ENCODE assay signal across 8 cellular contexts in the genomic region with DNA sequence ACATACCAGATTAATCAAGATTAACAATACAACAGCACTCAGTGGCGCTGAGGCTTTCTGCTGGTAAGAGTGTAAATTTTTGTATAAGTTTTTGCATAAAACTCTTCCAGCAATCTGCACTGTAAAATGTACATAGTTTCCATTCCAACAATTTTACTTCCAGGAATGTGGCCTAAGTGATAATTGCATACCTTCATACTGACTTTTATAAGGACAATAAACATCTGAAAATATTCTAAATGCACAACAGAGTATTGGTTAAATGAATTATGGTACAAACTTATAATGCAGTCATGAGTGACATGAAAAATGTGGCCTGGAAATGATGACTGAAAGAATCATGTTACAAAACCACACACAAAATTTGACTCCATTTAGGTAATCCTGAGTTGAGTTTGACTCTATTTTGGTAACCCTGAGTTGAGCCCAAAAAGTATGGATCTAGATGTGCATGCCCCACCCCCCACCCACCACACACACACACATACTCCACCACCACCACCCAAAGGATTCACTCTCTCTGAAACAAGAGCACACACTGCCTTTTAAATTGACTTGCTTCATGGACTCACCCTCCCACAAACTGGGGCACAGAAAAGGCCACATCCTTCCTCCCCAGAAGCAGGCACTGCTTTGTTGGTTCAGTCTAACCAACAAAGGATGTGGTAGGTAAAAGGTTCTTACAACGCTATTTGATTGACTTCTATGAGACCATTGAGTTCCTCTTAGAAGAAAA.
A peak's percentile ranks its signal among the peaks of the same experiment; 100 is the strongest.
DNase-seq lines count a peak whose midpoint lies in the region; ATAC-seq and TF ChIP-seq lines count a peak whose summit lies in the region.

No MANE protein-coding gene starts in this region.

- peak overlapping the region; percentile 40 for H3K27ac Mint-ChIP-seq in MCF 10A (ENCODE audit: low read depth, unreplicated experiment)
- H3K27ac Mint-ChIP-seq in activated CD4-positive, alpha-beta T cell treated with anti-CD3 and anti-CD28 coated beads, Interleukin-2, amount 10 ng/mL, durations not matched to agents 7 days and 5 days = peak overlapping the region; percentile 82

- intact Hi-C loops in MCF 10A (cut with micrococcal nuclease) = no loop called here
- intact Hi-C loops in breast epithelium (cut with DNase I; ENCODE audit: low total_unique reads) = loop anchor here (5.0 kb wide), 1 partner anchor 375 kb away; a partner anchor contains a TSS
- intact Hi-C loops in posterior cingulate gyrus (cut with DNase I) = no loop called here
- intact Hi-C loops in testis (cut with DNase I; ENCODE audit: low total_unique reads) = no loop called here

- no peak overlapping the region for H3K4me3 Mint-ChIP-seq in MCF 10A (ENCODE audit: unreplicated experiment)
- H3K4me3 Mint-ChIP-seq in activated CD4-positive, alpha-beta T cell treated with anti-CD3 and anti-CD28 coated beads, Interleukin-2, amount 10 ng/mL, durations not matched to agents 7 days and 5 days = peak overlapping the region; percentile 35

- H3K27me3 Mint-ChIP-seq in MCF 10A (ENCODE audit: insufficient read depth, unreplicated experiment) = no peaks in the 10 kb centered on the region
- H3K27me3 Mint-ChIP-seq in activated CD4-positive, alpha-beta T cell treated with anti-CD3 and anti-CD28 coated beads, Interleukin-2, amount 10 ng/mL, durations not matched to agents 7 days and 5 days = peaks cover 12% of the 10 kb centered on the region

- no peaks in the 10 kb centered on the region for H3K9me3 ChIP-seq in breast epithelium
- no peaks in the 10 kb centered on the region for H3K9me3 ChIP-seq in testis

- TF ChIP-seq CTCF in MCF 10A (IDR thresholded peaks at IDR 0.05; ENCODE audit: unreplicated experiment) (no peak), breast epithelium (IDR thresholded peaks at IDR 0.05) (no peak), testis (IDR thresholded peaks at IDR 0.05) (no peak)

- H3K4me3 ChIP-seq in breast epithelium (no peak overlapping the region), testis (no peak overlapping the region)

- TF ChIP-seq POLR2A in breast epithelium (IDR thresholded peaks at IDR 0.05) = no peak
- no peak for TF ChIP-seq POLR2A in testis (IDR thresholded peaks at IDR 0.05)

- peaks cover 6% of the 10 kb centered on the region for H3K36me3 Mint-ChIP-seq in MCF 10A (ENCODE audit: insufficient read depth, unreplicated experiment)
- peaks cover 39% of the 10 kb centered on the region for H3K36me3 Mint-ChIP-seq in activated CD4-positive, alpha-beta T cell treated with anti-CD3 and anti-CD28 coated beads, Interleukin-2, amount 10 ng/mL, durations not matched to agents 7 days and 5 days (ENCODE audit: low read depth)

- 84 to 89% methylated on average over 2 of the region's 2 CpGs for WGBS in testis, 2 donors

- no peaks in the 10 kb centered on the region for H3K36me3 ChIP-seq in breast epithelium
- no peaks in the 10 kb centered on the region for H3K36me3 ChIP-seq in testis (ENCODE audit: low read depth, missing control alignments)

- DNase-seq in MCF 10A (ENCODE audit: unreplicated experiment) (peak; percentile 42), breast epithelium (ENCODE audit: low spot score in 2 of 2) (no peak), fibroblast of peridontal ligament (ENCODE audit: extremely low read depth) (peak; percentile 97), posterior cingulate gyrus (no peak), testis (no peak)
- peak; percentile 89 for DNase-seq in activated CD4-positive, alpha-beta T cell treated with anti-CD3 and anti-CD28 coated beads, Interleukin-2, amount 10 ng/mL, durations not matched to agents 7 days and 5 days
- peak; percentile 33 to 75 for DNase-seq in stimulated activated CD8-positive, alpha-beta memory T cell treated with anti-CD3 and anti-CD28 coated beads, Interleukin-7, amount 100 ng/mL, for 48 hours (ENCODE audit: extremely low read depth in 1 of 2, low read depth in 1 of 2)

- no peak overlapping the region for H3K27ac ChIP-seq in breast epithelium
- H3K27ac ChIP-seq in testis = no peak overlapping the region

- H3K27me3 ChIP-seq in breast epithelium = no peaks in the 10 kb centered on the region
- H3K27me3 ChIP-seq in testis = no peaks in the 10 kb centered on the region

- POLR2A ChIA-PET in MCF 10A (lab: Yijun Ruan, JAX) = no interaction called here
- POLR2A ChIA-PET in activated CD4-positive, alpha-beta T cell treated with anti-CD3 and anti-CD28 coated beads, Interleukin-2, amount 10 ng/mL, durations not matched to agents 7 days and 5 days (lab: Charles Lee) = no interaction called here

- H3K9me3 Mint-ChIP-seq in MCF 10A (ENCODE audit: unreplicated experiment) = no peaks in the 10 kb centered on the region
- peaks cover 2% of the 10 kb centered on the region for H3K9me3 Mint-ChIP-seq in activated CD4-positive, alpha-beta T cell treated with anti-CD3 and anti-CD28 coated beads, Interleukin-2, amount 10 ng/mL, durations not matched to agents 7 days and 5 days

- peaks cover 26% of the 10 kb centered on the region for H3K4me1 Mint-ChIP-seq in MCF 10A (ENCODE audit: insufficient read depth, unreplicated experiment)
- H3K4me1 Mint-ChIP-seq in activated CD4-positive, alpha-beta T cell treated with anti-CD3 and anti-CD28 coated beads, Interleukin-2, amount 10 ng/mL, durations not matched to agents 7 days and 5 days = peaks cover 63% of the 10 kb centered on the region

- CTCF ChIA-PET in MCF 10A (lab: Yijun Ruan, JAX) = no interaction called here
- CTCF ChIA-PET in activated CD4-positive, alpha-beta T cell treated with anti-CD3 and anti-CD28 coated beads, Interleukin-2, amount 10 ng/mL, durations not matched to agents 7 days and 5 days (lab: Charles Lee) = no interaction called here

- BruUV-seq in MCF 10A (replicated peaks; lab: Mats Ljungman, UMichigan) = no TSS peak

- peak; percentile 49 for ATAC-seq in HG03521 (IDR thresholded peaks at IDR 0.05; ENCODE audit: unreplicated experiment)

- H3K4me1 ChIP-seq in breast epithelium = no peaks in the 10 kb centered on the region
- no peaks in the 10 kb centered on the region for H3K4me1 ChIP-seq in testis

Comparison
In these comparisons a context has a peak if more than half of its experiments do, and no peak if none do; other contexts are left out.
1. DNase-seq: peak in MCF 10A (single experiment), activated CD4-positive, alpha-beta T cell treated with anti-CD3 and anti-CD28 coated beads, Interleukin-2, amount 10 ng/mL, durations not matched to agents 7 days and 5 days (single experiment), fibroblast of peridontal ligament (single experiment) and stimulated activated CD8-positive, alpha-beta memory T cell treated with anti-CD3 and anti-CD28 coated beads, Interleukin-7, amount 100 ng/mL, for 48 hours (2 of 2); none in breast epithelium (0 of 2), posterior cingulate gyrus (0 of 10) and testis (single experiment).